ENCODE assay signal across 1 cellular context in genomic region chr15:63020128-63020527, GRCh38.
TF ChIP-seq lines count a peak whose summit lies in the region.

No MANE protein-coding gene starts in this region.

TF ChIP-seq in IMR-90, 13 proteins besides CTCF, POLR2A, EP300 and RAD21:
- no peak for TF ChIP-seq MXI1 (IDR thresholded peaks at IDR 0.05; ENCODE audit: borderline replicate concordance, low read depth, low read length)
- TF ChIP-seq MAFK (IDR thresholded peaks at IDR 0.05; ENCODE audit: low read depth, low read length), result no peak
- TF ChIP-seq, protein P1, sequence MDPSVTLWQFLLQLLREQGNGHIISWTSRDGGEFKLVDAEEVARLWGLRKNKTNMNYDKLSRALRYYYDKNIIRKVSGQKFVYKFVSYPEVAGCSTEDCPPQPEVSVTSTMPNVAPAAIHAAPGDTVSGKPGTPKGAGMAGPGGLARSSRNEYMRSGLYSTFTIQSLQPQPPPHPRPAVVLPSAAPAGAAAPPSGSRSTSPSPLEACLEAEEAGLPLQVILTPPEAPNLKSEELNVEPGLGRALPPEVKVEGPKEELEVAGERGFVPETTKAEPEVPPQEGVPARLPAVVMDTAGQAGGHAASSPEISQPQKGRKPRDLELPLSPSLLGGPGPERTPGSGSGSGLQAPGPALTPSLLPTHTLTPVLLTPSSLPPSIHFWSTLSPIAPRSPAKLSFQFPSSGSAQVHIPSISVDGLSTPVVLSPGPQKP (IDR thresholded peaks at IDR 0.05; ENCODE audit: borderline replicate concordance, low read depth, low read length), result no peak
- TF ChIP-seq BHLHE40 (IDR thresholded peaks at IDR 0.05; ENCODE audit: low read depth, low read length), result no peak
- TF ChIP-seq SMC3 (IDR thresholded peaks at IDR 0.05; ENCODE audit: low read depth, low read length), result no peak
- no peak for TF ChIP-seq RFX5 (IDR thresholded peaks at IDR 0.05; ENCODE audit: low read depth, low read length)
- no peak for TF ChIP-seq CHD1 (IDR thresholded peaks at IDR 0.05; ENCODE audit: low read depth, low read length)
- no peak for TF ChIP-seq MAZ (IDR thresholded peaks at IDR 0.05; ENCODE audit: borderline replicate concordance, low read depth, low read length)
